Comparison of ENCODE assay signal across 20 cellular contexts in the genomic region with DNA sequence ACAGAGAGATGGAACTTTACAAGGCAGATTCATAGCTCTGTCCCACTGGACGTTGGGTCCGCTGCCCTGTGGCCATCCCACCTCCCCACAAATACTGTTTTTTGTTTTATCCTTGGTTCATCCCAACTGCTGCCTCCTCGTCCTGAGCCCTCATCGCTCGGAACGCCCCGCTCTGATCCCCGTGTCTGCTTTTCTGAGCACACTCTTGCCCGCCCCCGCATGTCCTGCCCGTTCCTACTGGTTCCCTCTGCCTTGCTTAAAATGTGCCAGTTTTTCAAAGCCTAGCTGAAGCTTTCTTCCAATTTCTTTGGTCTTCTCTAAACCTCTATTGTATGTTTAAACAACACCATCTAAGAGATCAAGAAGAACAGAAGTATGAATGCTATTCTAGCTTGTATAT. TPM values are rescaled to one million over a fixed set of nuclear protein-coding genes. Genes with fewer than 3 reads are reported as not detected.
DNase-seq lines count a peak whose midpoint lies in the region; ATAC-seq and TF ChIP-seq lines count a peak whose summit lies in the region.
"Had no signal": no experiment of that assay in that cellular context is flagged by ENCODE, and none has a peak within 500 bp of the region (broad histone marks: within the 10 kb centered on the region; RNA-seq: fewer than 3 reads in every experiment).

No MANE protein-coding gene starts in this region.

- intact Hi-C loops in CD8-positive, alpha-beta T cell (cut with DNase I, micrococcal nuclease) = no loop called here
- intact Hi-C loops in CD4-positive, alpha-beta T cell (cut with DNase I, micrococcal nuclease) = no loop called here

- no peaks in the 10 kb centered on the region for H3K9me3 ChIP-seq in CD8-positive, alpha-beta T cell (ENCODE audit: low read length)
- H3K9me3 ChIP-seq in CD4-positive, alpha-beta T cell (ENCODE audit: control insufficient read depth, low read length) = no peaks in the 10 kb centered on the region
- H3K9me3 ChIP-seq: BE2C had no signal

- no peaks in the 10 kb centered on the region for H3K4me1 Mint-ChIP-seq in CD8-positive, alpha-beta T cell (ENCODE audit: low read depth)
- H3K4me1 Mint-ChIP-seq in CD4-positive, alpha-beta T cell (ENCODE audit: low read depth) = no peaks in the 10 kb centered on the region
- H3K4me1 Mint-ChIP-seq: CD4-positive, CD25-positive, alpha-beta regulatory T cell had no signal

- H3K9me3 Mint-ChIP-seq in CD8-positive, alpha-beta T cell = no peaks in the 10 kb centered on the region
- H3K9me3 Mint-ChIP-seq in CD4-positive, alpha-beta T cell = no peaks in the 10 kb centered on the region

- POLR2A ChIA-PET in CD8-positive, alpha-beta T cell (lab: Charles Lee) = no interaction called here
- POLR2A ChIA-PET in CD4-positive, alpha-beta T cell (lab: Charles Lee) = no interaction called here

- H3K27ac Mint-ChIP-seq in CD8-positive, alpha-beta T cell = peak overlapping the region; percentile 24
- no peak overlapping the region for H3K27ac Mint-ChIP-seq in CD4-positive, alpha-beta T cell
- H3K27ac Mint-ChIP-seq: CD4-positive, CD25-positive, alpha-beta regulatory T cell had no signal

- H3K36me3 ChIP-seq in CD8-positive, alpha-beta T cell (ENCODE audit: insufficient read depth, low read length) = no peaks in the 10 kb centered on the region

- no peaks in the 10 kb centered on the region for H3K27me3 ChIP-seq in CD8-positive, alpha-beta T cell (ENCODE audit: insufficient read depth, low read length)
- H3K27me3 ChIP-seq in foreskin keratinocyte = no peaks in the 10 kb centered on the region
- H3K27me3 ChIP-seq in CD4-positive, alpha-beta T cell (ENCODE audit: control insufficient read depth, insufficient read depth, low read length) = no peaks in the 10 kb centered on the region
- H3K27me3 ChIP-seq: BE2C had no signal

- no peaks in the 10 kb centered on the region for H3K27me3 Mint-ChIP-seq in CD8-positive, alpha-beta T cell (ENCODE audit: low read depth)
- peaks cover 17% of the 10 kb centered on the region for H3K27me3 Mint-ChIP-seq in CD4-positive, alpha-beta T cell

- H3K36me3 Mint-ChIP-seq in CD8-positive, alpha-beta T cell = no peaks in the 10 kb centered on the region
- no peaks in the 10 kb centered on the region for H3K36me3 Mint-ChIP-seq in CD4-positive, alpha-beta T cell (ENCODE audit: low read depth)
- H3K36me3 Mint-ChIP-seq: CD4-positive, CD25-positive, alpha-beta regulatory T cell had no signal

- TF ChIP-seq CTCF in CD8-positive, alpha-beta T cell (IDR thresholded peaks at IDR 0.05) = no peak
- TF ChIP-seq CTCF in foreskin keratinocyte (conservative IDR thresholded peaks at IDR 0.05) = no peak
- TF ChIP-seq CTCF in CD4-positive, alpha-beta T cell (IDR thresholded peaks at IDR 0.05) = no peak

- ATAC-seq in CD8-positive, alpha-beta T cell = no peak
- ATAC-seq in foreskin keratinocyte = peak; percentile 39
- no peak for ATAC-seq in CD4-positive, alpha-beta T cell (ENCODE audit: poor library complexity)

- no peak overlapping the region for H3K4me3 ChIP-seq in CD8-positive, alpha-beta T cell (ENCODE audit: low read depth, low read length)
- H3K4me3 ChIP-seq: GM23248 had no signal

- CTCF ChIA-PET in CD8-positive, alpha-beta T cell (lab: Charles Lee) = no interaction called here
- CTCF ChIA-PET in CD4-positive, alpha-beta T cell (lab: Charles Lee) = no interaction called here

- no peak for DNase-seq in CD8-positive, alpha-beta T cell
- DNase-seq in foreskin keratinocyte (no peak), renal cortical epithelial cell (ENCODE audit: low read depth) (peak; percentile 4), NCI-H774 (lab: John Stamatoyannopoulos, UW) (no peak), glomerular visceral epithelial cell (ENCODE audit: extremely low spot score) (no peak)
- no peak for DNase-seq in CD4-positive, alpha-beta T cell
- DNase-seq: BE2C; CD4-positive, CD25-positive, alpha-beta regulatory T cell; DMS53; EL; GM23248; NCI-H1417 treated with DMSO at 0.1 percent for 48 hours; NCI-H187 treated with DMSO at 0.1 percent for 48 hours; NCI-H2227 treated with DMSO at 0.1 percent for 48 hours; NCI-H510A treated with DMSO at 0.1 percent for 48 hours; NCI-H82; OCI-M1 had no signal

- H3K4me1 ChIP-seq in CD8-positive, alpha-beta T cell (ENCODE audit: insufficient read depth, low read length) = no peaks in the 10 kb centered on the region
- H3K4me1 ChIP-seq in foreskin keratinocyte = no peaks in the 10 kb centered on the region
- H3K4me1 ChIP-seq: BE2C had no signal

- H3K27ac ChIP-seq in CD8-positive, alpha-beta T cell (ENCODE audit: low read depth, low read length) = no peak overlapping the region
- H3K27ac ChIP-seq in foreskin keratinocyte = no peak overlapping the region
- no peak overlapping the region for H3K27ac ChIP-seq in CD4-positive, alpha-beta T cell (ENCODE audit: low read depth, low read length)
- H3K27ac ChIP-seq: GM23248, RWPE1 had no signal

- no peak overlapping the region for H3K4me3 Mint-ChIP-seq in CD8-positive, alpha-beta T cell
- no peak overlapping the region for H3K4me3 Mint-ChIP-seq in CD4-positive, alpha-beta T cell
- H3K4me3 Mint-ChIP-seq: CD4-positive, CD25-positive, alpha-beta regulatory T cell had no signal

TF ChIP-seq in PFSK-1, 5 proteins besides CTCF, POLR2A, EP300 and RAD21:
- TF ChIP-seq, protein P1, sequence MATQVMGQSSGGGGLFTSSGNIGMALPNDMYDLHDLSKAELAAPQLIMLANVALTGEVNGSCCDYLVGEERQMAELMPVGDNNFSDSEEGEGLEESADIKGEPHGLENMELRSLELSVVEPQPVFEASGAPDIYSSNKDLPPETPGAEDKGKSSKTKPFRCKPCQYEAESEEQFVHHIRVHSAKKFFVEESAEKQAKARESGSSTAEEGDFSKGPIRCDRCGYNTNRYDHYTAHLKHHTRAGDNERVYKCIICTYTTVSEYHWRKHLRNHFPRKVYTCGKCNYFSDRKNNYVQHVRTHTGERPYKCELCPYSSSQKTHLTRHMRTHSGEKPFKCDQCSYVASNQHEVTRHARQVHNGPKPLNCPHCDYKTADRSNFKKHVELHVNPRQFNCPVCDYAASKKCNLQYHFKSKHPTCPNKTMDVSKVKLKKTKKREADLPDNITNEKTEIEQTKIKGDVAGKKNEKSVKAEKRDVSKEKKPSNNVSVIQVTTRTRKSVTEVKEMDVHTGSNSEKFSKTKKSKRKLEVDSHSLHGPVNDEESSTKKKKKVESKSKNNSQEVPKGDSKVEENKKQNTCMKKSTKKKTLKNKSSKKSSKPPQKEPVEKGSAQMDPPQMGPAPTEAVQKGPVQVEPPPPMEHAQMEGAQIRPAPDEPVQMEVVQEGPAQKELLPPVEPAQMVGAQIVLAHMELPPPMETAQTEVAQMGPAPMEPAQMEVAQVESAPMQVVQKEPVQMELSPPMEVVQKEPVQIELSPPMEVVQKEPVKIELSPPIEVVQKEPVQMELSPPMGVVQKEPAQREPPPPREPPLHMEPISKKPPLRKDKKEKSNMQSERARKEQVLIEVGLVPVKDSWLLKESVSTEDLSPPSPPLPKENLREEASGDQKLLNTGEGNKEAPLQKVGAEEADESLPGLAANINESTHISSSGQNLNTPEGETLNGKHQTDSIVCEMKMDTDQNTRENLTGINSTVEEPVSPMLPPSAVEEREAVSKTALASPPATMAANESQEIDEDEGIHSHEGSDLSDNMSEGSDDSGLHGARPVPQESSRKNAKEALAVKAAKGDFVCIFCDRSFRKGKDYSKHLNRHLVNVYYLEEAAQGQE (IDR thresholded peaks at IDR 0.05; ENCODE audit: insufficient read depth in 1 of 2, low read depth in 2 of 2, low read length in 2 of 2) = no peak
- TF ChIP-seq POLR2AphosphoS5 (IDR thresholded peaks at IDR 0.05; ENCODE audit: low read depth, low read length) = 0 out of 2 replicates have a peak, but pooled peaks have one; percentile 29

RNA-seq across cellular contexts. Expression of a gene that starts 19.4 kb away (rescaled TPM):
- under 1 TPM; 0.33 to 0.46 TPM for total RNA-seq in CD8-positive, alpha-beta T cell
- 1.0 TPM for polyA plus RNA-seq in PFSK-1 (2012; ENCODE audit: insufficient read length, low read depth)
- total RNA-seq in foreskin keratinocyte (0.68 and 0.74 TPM in 2 replicates), renal cortical epithelial cell (1.3 and 2.6 TPM in 2 replicates)
- polyA plus RNA-seq in foreskin keratinocyte = 0.69 and 0.91 TPM in 2 replicates
- total RNA-seq in CD4-positive, alpha-beta T cell = under 1 TPM in 1 of 2 experiments, not detected in 1; 0.99 TPM
- total RNA-seq: A172 had no signal
